ENCODE assay signal across 1 cellular context in the genomic region with DNA sequence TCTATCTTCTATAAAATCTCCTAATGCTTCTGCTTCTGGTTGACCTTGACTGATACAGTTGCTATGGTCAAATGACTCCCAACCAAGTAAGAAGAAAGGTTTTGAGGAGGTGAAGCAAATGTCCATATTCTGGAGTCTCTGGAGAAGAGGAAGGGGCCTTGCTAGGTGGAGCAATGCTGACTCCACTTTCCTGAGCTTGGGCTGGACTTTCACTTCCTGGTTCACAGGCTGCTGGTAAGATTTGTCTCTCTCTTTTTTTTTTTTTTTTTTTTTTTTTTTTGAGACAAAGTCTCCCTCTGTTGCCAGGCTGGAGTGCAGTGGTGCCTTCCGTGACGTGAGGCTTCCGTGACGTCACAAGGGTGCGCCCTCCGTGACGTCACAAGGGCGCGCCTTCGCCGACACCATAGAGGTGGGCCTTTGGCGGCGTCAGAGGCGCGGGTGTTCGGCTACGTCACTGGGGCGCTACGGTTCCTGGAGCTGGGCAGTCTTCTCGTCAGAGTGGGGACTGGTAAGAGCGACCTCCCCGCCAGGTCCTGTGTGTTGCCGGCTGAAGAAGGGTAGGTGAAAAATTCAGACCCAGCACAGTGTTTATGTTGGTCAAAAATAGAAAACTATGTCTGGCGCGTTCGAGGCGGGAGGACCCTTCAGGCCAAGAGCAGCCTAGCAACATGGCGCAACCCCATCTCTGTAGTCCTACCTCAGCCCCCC.
TF ChIP-seq lines count a peak whose summit lies in the region.
"Not testable (repeated sequence)": the region's sequence is repeated elsewhere in the genome, so short reads cannot be mapped to it uniquely, and the experiment has no call there.

No MANE protein-coding gene starts in this region.

TF ChIP-seq in HepG2, 621 proteins besides CTCF, POLR2A, EP300 and RAD21 (continued from another document):
- TF ChIP-seq, protein P1, sequence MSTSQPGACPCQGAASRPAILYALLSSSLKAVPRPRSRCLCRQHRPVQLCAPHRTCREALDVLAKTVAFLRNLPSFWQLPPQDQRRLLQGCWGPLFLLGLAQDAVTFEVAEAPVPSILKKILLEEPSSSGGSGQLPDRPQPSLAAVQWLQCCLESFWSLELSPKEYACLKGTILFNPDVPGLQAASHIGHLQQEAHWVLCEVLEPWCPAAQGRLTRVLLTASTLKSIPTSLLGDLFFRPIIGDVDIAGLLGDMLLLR (CRISPR knock-in tag; IDR thresholded peaks at IDR 0.05) = 0 out of 2 replicates have a peak, but pooled peaks have one; percentile 47
- TF ChIP-seq HDAC1 (CRISPR knock-in tag; IDR thresholded peaks at IDR 0.05) (peak; percentile 74; the same call in 1 of the 2 replicates), HES4 (CRISPR knock-in tag; IDR thresholded peaks at IDR 0.05; ENCODE audit: borderline replicate concordance) (peak; percentile 40; the same call in 1 of the 2 replicates), CBFB (CRISPR knock-in tag; IDR thresholded peaks at IDR 0.05) (peak; percentile 78)
- TF ChIP-seq, protein P2, sequence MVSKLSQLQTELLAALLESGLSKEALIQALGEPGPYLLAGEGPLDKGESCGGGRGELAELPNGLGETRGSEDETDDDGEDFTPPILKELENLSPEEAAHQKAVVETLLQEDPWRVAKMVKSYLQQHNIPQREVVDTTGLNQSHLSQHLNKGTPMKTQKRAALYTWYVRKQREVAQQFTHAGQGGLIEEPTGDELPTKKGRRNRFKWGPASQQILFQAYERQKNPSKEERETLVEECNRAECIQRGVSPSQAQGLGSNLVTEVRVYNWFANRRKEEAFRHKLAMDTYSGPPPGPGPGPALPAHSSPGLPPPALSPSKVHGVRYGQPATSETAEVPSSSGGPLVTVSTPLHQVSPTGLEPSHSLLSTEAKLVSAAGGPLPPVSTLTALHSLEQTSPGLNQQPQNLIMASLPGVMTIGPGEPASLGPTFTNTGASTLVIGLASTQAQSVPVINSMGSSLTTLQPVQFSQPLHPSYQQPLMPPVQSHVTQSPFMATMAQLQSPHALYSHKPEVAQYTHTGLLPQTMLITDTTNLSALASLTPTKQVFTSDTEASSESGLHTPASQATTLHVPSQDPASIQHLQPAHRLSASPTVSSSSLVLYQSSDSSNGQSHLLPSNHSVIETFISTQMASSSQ (IDR thresholded peaks at IDR 0.05; ENCODE audit: low read depth) = not testable (repeated sequence)
- TF ChIP-seq, protein P2 (CRISPR knock-in tag; IDR thresholded peaks at IDR 0.05; ENCODE audit: borderline replicate concordance) = peak; percentile 42; the same call in 1 of the 2 replicates
- TF ChIP-seq, protein P3, sequence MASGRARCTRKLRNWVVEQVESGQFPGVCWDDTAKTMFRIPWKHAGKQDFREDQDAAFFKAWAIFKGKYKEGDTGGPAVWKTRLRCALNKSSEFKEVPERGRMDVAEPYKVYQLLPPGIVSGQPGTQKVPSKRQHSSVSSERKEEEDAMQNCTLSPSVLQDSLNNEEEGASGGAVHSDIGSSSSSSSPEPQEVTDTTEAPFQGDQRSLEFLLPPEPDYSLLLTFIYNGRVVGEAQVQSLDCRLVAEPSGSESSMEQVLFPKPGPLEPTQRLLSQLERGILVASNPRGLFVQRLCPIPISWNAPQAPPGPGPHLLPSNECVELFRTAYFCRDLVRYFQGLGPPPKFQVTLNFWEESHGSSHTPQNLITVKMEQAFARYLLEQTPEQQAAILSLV (CRISPR knock-in tag; IDR thresholded peaks at IDR 0.05; ENCODE audit: borderline replicate concordance) = 0 out of 2 replicates have a peak, but pooled peaks have one; percentile 32
- TF ChIP-seq, protein P4, sequence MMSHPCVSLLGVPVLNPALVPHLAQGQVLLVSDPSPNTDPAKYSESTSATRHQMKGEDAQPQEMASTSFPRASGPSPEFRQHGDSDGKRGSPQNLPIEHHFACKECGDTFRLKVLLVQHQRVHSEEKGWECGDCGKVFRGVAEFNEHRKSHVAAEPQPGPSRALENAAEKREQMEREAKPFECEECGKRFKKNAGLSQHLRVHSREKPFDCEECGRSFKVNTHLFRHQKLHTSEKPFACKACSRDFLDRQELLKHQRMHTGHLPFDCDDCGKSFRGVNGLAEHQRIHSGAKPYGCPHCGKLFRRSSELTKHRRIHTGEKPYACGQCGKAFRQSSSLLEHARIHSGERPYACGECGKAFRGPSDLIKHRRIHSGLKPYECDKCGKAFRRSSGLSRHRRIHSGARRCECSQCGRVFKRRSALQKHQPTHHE (CRISPR knock-in tag; IDR thresholded peaks at IDR 0.05; ENCODE audit: borderline replicate concordance) = peak; percentile 74; the same call in 1 of the 2 replicates
